Comparison of ENCODE assay signal across 8 cellular contexts in the genomic region with DNA sequence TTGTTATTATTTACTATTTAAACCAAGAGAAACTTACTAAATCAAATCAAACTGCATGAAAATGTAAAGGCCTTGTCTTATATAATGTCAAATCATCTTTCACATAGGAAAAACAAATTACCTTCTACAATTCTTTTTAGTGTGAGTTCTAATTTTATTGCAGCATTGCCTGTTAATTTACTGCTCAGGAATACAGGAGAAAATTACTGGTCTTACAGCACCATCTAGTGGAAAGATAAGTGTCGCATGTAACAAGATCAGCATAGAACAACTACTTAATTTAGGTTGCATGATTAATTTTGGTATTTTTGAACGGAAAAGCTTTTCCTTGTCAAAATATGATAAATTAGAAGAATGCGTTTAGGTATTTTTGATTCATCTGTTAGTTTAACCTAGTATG.
DNase-seq lines count a peak whose midpoint lies in the region; ATAC-seq and TF ChIP-seq lines count a peak whose summit lies in the region.

No MANE protein-coding gene starts in this region.

- intact Hi-C loops in breast epithelium (cut with DNase I; ENCODE audit: low total_unique reads), result no loop called here

- H3K27ac ChIP-seq in breast epithelium (no peak overlapping the region), liver (ENCODE audit: low read depth in 1 of 2, low read length in 2 of 2) (no peak overlapping the region)
- H3K27ac ChIP-seq in effector memory CD4-positive, alpha-beta T cell (ENCODE audit: insufficient read depth, low read length, poor library complexity, severe bottlenecking), result no peak overlapping the region

- DNase-seq in AG10803 (ENCODE audit: low read depth), result peak; percentile 74
- peak; percentile 3 for DNase-seq in H4 (ENCODE audit: low spot score)
- peak; percentile 59 to 79 for DNase-seq in NCI-H526 (lab: John Stamatoyannopoulos, UW)
- DNase-seq in breast epithelium (ENCODE audit: low spot score in 2 of 2), result no peak
- DNase-seq in stimulated activated CD4-positive, alpha-beta T cell treated with anti-CD3 and anti-CD28 coated beads, Interleukin-1b, Interleukin-23, amount 100 ng/mL, for 48 hours, result no peak
- no peak for DNase-seq in effector memory CD4-positive, alpha-beta T cell

- H3K9me3 ChIP-seq in breast epithelium, result no peaks in the 10 kb centered on the region
- no peaks in the 10 kb centered on the region for H3K9me3 ChIP-seq in liver (ENCODE audit: control insufficient read depth in 4 of 4, low read length in 3 of 4)
- no peaks in the 10 kb centered on the region for H3K9me3 ChIP-seq in effector memory CD4-positive, alpha-beta T cell (ENCODE audit: control insufficient read depth, low read length)

- peak; percentile 78 for TF ChIP-seq CTCF in AG10803 (conservative IDR thresholded peaks at IDR 0.05; ENCODE audit: low read length)
- TF ChIP-seq CTCF in breast epithelium (IDR thresholded peaks at IDR 0.05), result peak; percentile 25 to 73 (median 53)
- peak; percentile 77 for TF ChIP-seq CTCF in liver (IDR thresholded peaks at IDR 0.05; ENCODE audit: low read depth, low read length, missing input control)

- peak; percentile 89 to 90 for TF ChIP-seq RAD21 in liver (IDR thresholded peaks at IDR 0.05)

- 3% methylated on average over 3 of the region's 3 CpGs for WGBS in liver

- no peaks in the 10 kb centered on the region for H3K4me1 ChIP-seq in breast epithelium
- H3K4me1 ChIP-seq in liver (ENCODE audit: control insufficient read depth in 4 of 4, insufficient read depth in 4 of 4, low read length in 3 of 4), result no peaks in the 10 kb centered on the region
- H3K4me1 ChIP-seq in effector memory CD4-positive, alpha-beta T cell (ENCODE audit: control insufficient read depth, insufficient read depth, low read length, poor library complexity, severe bottlenecking), result no peaks in the 10 kb centered on the region

- no peak overlapping the region for H3K4me3 ChIP-seq in AG10803 (ENCODE audit: low read length)
- H3K4me3 ChIP-seq in breast epithelium, result no peak overlapping the region
- H3K4me3 ChIP-seq in liver (ENCODE audit: low read depth in 1 of 3, low read length in 3 of 3), result no peak overlapping the region
- H3K4me3 ChIP-seq in effector memory CD4-positive, alpha-beta T cell (ENCODE audit: insufficient read depth, low read depth, low read length, poor library complexity, severe bottlenecking), result no peak overlapping the region

- no peak for TF ChIP-seq POLR2A in breast epithelium (IDR thresholded peaks at IDR 0.05)

- no peak overlapping the region for H3K9ac ChIP-seq in liver (ENCODE audit: low read depth in 1 of 2, low read length in 2 of 2)

- no peak for ATAC-seq in HG02678 (IDR thresholded peaks at IDR 0.05; ENCODE audit: unreplicated experiment)

- H3K27me3 ChIP-seq in breast epithelium (no peaks in the 10 kb centered on the region), liver (ENCODE audit: control insufficient read depth in 4 of 4, insufficient read depth in 4 of 4, low read length in 3 of 4) (peaks cover 0 to 3% (median 0%) of the 10 kb centered on the region in 4 donors)
- no peaks in the 10 kb centered on the region for H3K27me3 ChIP-seq in effector memory CD4-positive, alpha-beta T cell (replicated peaks; ENCODE audit: control insufficient read depth, insufficient read depth, low read length, poor library complexity, severe bottlenecking)

- no peaks in the 10 kb centered on the region for H3K36me3 ChIP-seq in breast epithelium
- no peaks in the 10 kb centered on the region for H3K36me3 ChIP-seq in liver (ENCODE audit: control insufficient read depth in 4 of 4, insufficient read depth in 3 of 4, low read depth in 1 of 4, low read length in 3 of 4)
- no peaks in the 10 kb centered on the region for H3K36me3 ChIP-seq in effector memory CD4-positive, alpha-beta T cell (ENCODE audit: control insufficient read depth, insufficient read depth, low read length)

TF ChIP-seq in liver, 16 proteins besides CTCF, POLR2A, EP300 and RAD21:
- TF ChIP-seq TAF1 (conservative IDR thresholded peaks at IDR 0.05), result no peak
- TF ChIP-seq, protein P1, sequence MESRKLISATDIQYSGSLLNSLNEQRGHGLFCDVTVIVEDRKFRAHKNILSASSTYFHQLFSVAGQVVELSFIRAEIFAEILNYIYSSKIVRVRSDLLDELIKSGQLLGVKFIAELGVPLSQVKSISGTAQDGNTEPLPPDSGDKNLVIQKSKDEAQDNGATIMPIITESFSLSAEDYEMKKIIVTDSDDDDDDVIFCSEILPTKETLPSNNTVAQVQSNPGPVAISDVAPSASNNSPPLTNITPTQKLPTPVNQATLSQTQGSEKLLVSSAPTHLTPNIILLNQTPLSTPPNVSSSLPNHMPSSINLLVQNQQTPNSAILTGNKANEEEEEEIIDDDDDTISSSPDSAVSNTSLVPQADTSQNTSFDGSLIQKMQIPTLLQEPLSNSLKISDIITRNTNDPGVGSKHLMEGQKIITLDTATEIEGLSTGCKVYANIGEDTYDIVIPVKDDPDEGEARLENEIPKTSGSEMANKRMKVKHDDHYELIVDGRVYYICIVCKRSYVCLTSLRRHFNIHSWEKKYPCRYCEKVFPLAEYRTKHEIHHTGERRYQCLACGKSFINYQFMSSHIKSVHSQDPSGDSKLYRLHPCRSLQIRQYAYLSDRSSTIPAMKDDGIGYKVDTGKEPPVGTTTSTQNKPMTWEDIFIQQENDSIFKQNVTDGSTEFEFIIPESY (IDR thresholded peaks at IDR 0.05), result no peak
- TF ChIP-seq GABPA (IDR thresholded peaks at IDR 0.05 in 1 of 2, conservative IDR thresholded peaks at IDR 0.05 in 1 of 2), result no peak
- TF ChIP-seq, protein P2, sequence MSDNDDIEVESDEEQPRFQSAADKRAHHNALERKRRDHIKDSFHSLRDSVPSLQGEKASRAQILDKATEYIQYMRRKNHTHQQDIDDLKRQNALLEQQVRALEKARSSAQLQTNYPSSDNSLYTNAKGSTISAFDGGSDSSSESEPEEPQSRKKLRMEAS (IDR thresholded peaks at IDR 0.05), result no peak
- TF ChIP-seq JUND (IDR thresholded peaks at IDR 0.05), result no peak
- TF ChIP-seq, protein P3, sequence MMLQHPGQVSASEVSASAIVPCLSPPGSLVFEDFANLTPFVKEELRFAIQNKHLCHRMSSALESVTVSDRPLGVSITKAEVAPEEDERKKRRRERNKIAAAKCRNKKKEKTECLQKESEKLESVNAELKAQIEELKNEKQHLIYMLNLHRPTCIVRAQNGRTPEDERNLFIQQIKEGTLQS (IDR thresholded peaks at IDR 0.05), result no peak
- no peak for TF ChIP-seq RXRA (IDR thresholded peaks at IDR 0.05)
- no peak for TF ChIP-seq NR2F2 (IDR thresholded peaks at IDR 0.05)
- TF ChIP-seq, protein P4, sequence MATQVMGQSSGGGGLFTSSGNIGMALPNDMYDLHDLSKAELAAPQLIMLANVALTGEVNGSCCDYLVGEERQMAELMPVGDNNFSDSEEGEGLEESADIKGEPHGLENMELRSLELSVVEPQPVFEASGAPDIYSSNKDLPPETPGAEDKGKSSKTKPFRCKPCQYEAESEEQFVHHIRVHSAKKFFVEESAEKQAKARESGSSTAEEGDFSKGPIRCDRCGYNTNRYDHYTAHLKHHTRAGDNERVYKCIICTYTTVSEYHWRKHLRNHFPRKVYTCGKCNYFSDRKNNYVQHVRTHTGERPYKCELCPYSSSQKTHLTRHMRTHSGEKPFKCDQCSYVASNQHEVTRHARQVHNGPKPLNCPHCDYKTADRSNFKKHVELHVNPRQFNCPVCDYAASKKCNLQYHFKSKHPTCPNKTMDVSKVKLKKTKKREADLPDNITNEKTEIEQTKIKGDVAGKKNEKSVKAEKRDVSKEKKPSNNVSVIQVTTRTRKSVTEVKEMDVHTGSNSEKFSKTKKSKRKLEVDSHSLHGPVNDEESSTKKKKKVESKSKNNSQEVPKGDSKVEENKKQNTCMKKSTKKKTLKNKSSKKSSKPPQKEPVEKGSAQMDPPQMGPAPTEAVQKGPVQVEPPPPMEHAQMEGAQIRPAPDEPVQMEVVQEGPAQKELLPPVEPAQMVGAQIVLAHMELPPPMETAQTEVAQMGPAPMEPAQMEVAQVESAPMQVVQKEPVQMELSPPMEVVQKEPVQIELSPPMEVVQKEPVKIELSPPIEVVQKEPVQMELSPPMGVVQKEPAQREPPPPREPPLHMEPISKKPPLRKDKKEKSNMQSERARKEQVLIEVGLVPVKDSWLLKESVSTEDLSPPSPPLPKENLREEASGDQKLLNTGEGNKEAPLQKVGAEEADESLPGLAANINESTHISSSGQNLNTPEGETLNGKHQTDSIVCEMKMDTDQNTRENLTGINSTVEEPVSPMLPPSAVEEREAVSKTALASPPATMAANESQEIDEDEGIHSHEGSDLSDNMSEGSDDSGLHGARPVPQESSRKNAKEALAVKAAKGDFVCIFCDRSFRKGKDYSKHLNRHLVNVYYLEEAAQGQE (IDR thresholded peaks at IDR 0.05), result no peak
- TF ChIP-seq YY1 (IDR thresholded peaks at IDR 0.05), result no peak
- no peak for TF ChIP-seq HNF4A (conservative IDR thresholded peaks at IDR 0.05)
- no peak for TF ChIP-seq EGR1 (IDR thresholded peaks at IDR 0.05; ENCODE audit: low read depth in 2 of 2)
- no peak for TF ChIP-seq HNF4G (IDR thresholded peaks at IDR 0.05)
- no peak for TF ChIP-seq FOXA2 (IDR thresholded peaks at IDR 0.05)
- TF ChIP-seq SP1 (IDR thresholded peaks at IDR 0.05), result no peak

Comparison
In these comparisons a context has a peak if more than half of its experiments do, and no peak if none do; other contexts are left out.
1. DNase-seq: peak in AG10803 (single experiment), H4 (single experiment) and NCI-H526 (2 of 2); none in breast epithelium (0 of 2), stimulated activated CD4-positive, alpha-beta T cell treated with anti-CD3 and anti-CD28 coated beads, Interleukin-1b, Interleukin-23, amount 100 ng/mL, for 48 hours (single experiment) and effector memory CD4-positive, alpha-beta T cell (0 of 3).
2. Peak in every context shown above with its lines, with median percentiles within 50 percentile points of each other: CTCF ChIP-seq.